ENCODE assay signal across 2 cellular contexts in the genomic region with DNA sequence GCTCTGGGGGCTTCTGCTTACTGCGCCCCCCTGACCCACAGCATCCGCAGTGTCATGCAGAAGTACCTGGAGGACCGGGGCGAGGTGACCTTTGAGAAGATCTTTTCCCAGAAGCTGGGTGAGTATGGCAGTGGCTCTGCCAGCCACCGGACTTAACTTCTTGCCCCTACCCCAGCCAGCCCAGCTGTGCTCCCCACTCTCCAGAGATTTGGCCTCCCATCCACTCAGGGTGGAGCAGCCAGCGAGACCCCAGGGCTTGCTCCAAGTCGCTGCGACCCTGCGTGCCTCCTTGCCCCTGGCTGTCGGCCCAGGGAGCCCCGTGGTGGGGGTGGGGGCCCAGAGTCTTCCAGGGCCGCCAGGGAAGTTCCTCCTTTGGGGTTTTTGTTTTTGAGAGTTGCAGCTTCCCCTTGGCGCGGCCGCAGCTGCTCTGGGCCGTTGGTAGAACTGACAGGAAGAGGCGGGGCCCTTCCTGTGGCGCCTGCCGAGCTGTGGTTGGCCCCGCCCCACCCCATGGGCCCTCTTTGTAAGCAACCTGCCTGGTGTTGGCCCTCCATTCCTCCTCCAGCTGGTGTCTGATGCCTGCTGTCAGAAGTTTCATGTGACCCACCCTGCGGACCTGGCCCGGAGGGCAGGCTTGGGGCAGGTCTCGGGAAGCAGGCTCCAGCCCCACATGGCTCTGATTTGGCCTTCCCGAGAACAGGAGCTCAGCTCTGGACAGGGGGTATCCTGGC.
A peak's percentile ranks its signal among the peaks of the same experiment; 100 is the strongest.
TF ChIP-seq lines count a peak whose summit lies in the region.

No MANE protein-coding gene starts in this region.

TF ChIP-seq in liver, 16 proteins besides CTCF, POLR2A, EP300 and RAD21:
- TF ChIP-seq SP1 (IDR thresholded peaks at IDR 0.05) (peak; percentile 60), HNF4G (IDR thresholded peaks at IDR 0.05) (no peak), JUND (IDR thresholded peaks at IDR 0.05) (no peak), NR2F2 (IDR thresholded peaks at IDR 0.05) (peak; percentile 21), GABPA (IDR thresholded peaks at IDR 0.05 in 1 of 2, conservative IDR thresholded peaks at IDR 0.05 in 1 of 2) (peak in 1 of 2 donors; percentile 58), YY1 (IDR thresholded peaks at IDR 0.05) (peak; percentile 37)

TF ChIP-seq in HepG2, 621 proteins besides CTCF, POLR2A, EP300 and RAD21:
- TF ChIP-seq ZFYVE20 (CRISPR knock-in tag; IDR thresholded peaks at IDR 0.05; ENCODE audit: borderline replicate concordance, low read depth) (no peak), RFXANK (CRISPR knock-in tag; IDR thresholded peaks at IDR 0.05) (no peak), ZNF740 (CRISPR knock-in tag; IDR thresholded peaks at IDR 0.05) (no peak), E2F1 (CRISPR knock-in tag; IDR thresholded peaks at IDR 0.05) (no peak), ZNF567 (CRISPR knock-in tag; IDR thresholded peaks at IDR 0.05; ENCODE audit: borderline replicate concordance) (no peak), RCOR2 (CRISPR knock-in tag; IDR thresholded peaks at IDR 0.05) (no peak), HDAC6 (IDR thresholded peaks at IDR 0.05; ENCODE audit: low read depth, low read length) (no peak), ZNF510 (CRISPR knock-in tag; IDR thresholded peaks at IDR 0.05; ENCODE audit: low read depth) (no peak), ZNF549 (CRISPR knock-in tag; IDR thresholded peaks at IDR 0.05) (no peak), ELF3 (CRISPR knock-in tag; IDR thresholded peaks at IDR 0.05) (no peak), ZNF484 (CRISPR knock-in tag; IDR thresholded peaks at IDR 0.05; ENCODE audit: borderline replicate concordance, low read depth) (no peak), SNAPC5 (CRISPR knock-in tag; IDR thresholded peaks at IDR 0.05; ENCODE audit: borderline replicate concordance) (no peak), ZBTB25 (CRISPR knock-in tag; IDR thresholded peaks at IDR 0.05) (no peak), ZHX1 (CRISPR knock-in tag; IDR thresholded peaks at IDR 0.05; ENCODE audit: low read depth) (no peak), ZFP1 (CRISPR knock-in tag; IDR thresholded peaks at IDR 0.05) (no peak), ZNF557 (CRISPR knock-in tag; IDR thresholded peaks at IDR 0.05) (no peak), RORA (CRISPR knock-in tag; IDR thresholded peaks at IDR 0.05) (no peak)
